In the genomic region with DNA sequence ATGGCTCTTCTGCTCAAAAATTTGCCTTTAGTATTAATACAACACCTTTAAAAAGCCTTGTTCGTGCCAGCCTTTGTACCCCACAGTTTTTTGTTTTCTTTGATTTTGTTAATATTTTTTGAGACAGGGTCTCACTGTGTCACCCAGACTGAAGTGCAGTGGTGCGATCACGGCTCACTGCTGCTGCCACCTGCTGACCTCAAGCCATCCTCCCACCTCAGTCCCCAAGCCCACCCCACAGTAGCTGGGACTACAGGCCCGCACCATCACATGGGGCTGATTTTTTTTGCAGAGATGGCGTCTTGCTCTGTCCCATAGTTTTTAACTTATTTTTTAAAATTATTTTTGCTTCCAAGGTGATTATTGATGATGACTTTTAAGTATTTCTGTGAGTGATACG, we compare ENCODE assay signal across 10 cellular contexts.
DNase-seq lines count a peak whose midpoint lies in the region; ATAC-seq and TF ChIP-seq lines count a peak whose summit lies in the region.
"Had no signal": no experiment of that assay in that cellular context is flagged by ENCODE, and none has a peak within 500 bp of the region (broad histone marks: within the 10 kb centered on the region; RNA-seq: fewer than 3 reads in every experiment).

No MANE protein-coding gene starts in this region.

- ATAC-seq in DND-41 (ENCODE audit: insufficient read depth, low read depth) (peak; percentile 67; the same call in 2 of the 3 replicates), HG02885 (IDR thresholded peaks at IDR 0.05; ENCODE audit: poor library complexity, unreplicated experiment) (peak; percentile 72), GM19023 (IDR thresholded peaks at IDR 0.05; ENCODE audit: unreplicated experiment) (no peak), GM18511 (IDR thresholded peaks at IDR 0.05; ENCODE audit: unreplicated experiment) (no peak), left lung (no peak)

- in situ Hi-C loops in astrocyte of the spinal cord (cut with HindIII; ENCODE audit: low sequenced_read_pairs): no loop called here

- H3K9me3 ChIP-seq in DND-41 (ENCODE audit: insufficient read depth, low read length, severe bottlenecking) (no peaks in the 10 kb centered on the region), left lung (no peaks in the 10 kb centered on the region), Peyer's patch (no peaks in the 10 kb centered on the region)

- TF ChIP-seq CTCF in DND-41 (IDR thresholded peaks at IDR 0.05; ENCODE audit: borderline replicate concordance, extremely low read depth, low read length, poor library complexity, severe bottlenecking) (peak; percentile 39), astrocyte of the spinal cord (IDR thresholded peaks at IDR 0.05; ENCODE audit: low read depth, low read length) (peak; percentile 22), left lung (IDR thresholded peaks at IDR 0.05) (peak in 1 of 2 donors; percentile 10), Peyer's patch (IDR thresholded peaks at IDR 0.05) (no peak)

- no peaks in the 10 kb centered on the region for H3K4me1 ChIP-seq in DND-41 (ENCODE audit: insufficient read depth, low read length)
- no peaks in the 10 kb centered on the region for H3K4me1 ChIP-seq in left lung
- no peaks in the 10 kb centered on the region for H3K4me1 ChIP-seq in Peyer's patch

- H3K27ac ChIP-seq in DND-41 (ENCODE audit: low read length) (no peak overlapping the region), left lung (no peak overlapping the region), Peyer's patch (no peak overlapping the region)

- no peak overlapping the region for H2AFZ ChIP-seq in DND-41 (ENCODE audit: low read depth, low read length)

- H3K36me3 ChIP-seq in DND-41 (ENCODE audit: insufficient read depth, low read length) (no peaks in the 10 kb centered on the region), left lung (no peaks in the 10 kb centered on the region), Peyer's patch (no peaks in the 10 kb centered on the region)

- H3K27me3 ChIP-seq in DND-41 (ENCODE audit: insufficient read depth, low read length, poor library complexity): no peaks in the 10 kb centered on the region
- no peaks in the 10 kb centered on the region for H3K27me3 ChIP-seq in left lung
- no peaks in the 10 kb centered on the region for H3K27me3 ChIP-seq in Peyer's patch

- no peaks in the 10 kb centered on the region for H4K20me1 ChIP-seq in DND-41 (ENCODE audit: insufficient read depth, low read length)

- intact Hi-C loops in left lung (cut with DNase I): no loop called here

- no peaks in the 10 kb centered on the region for H3K79me2 ChIP-seq in DND-41 (ENCODE audit: insufficient read depth, low read length)

- H3K4me3 ChIP-seq in DND-41 (ENCODE audit: low read depth in 1 of 2, low read length in 2 of 2) (no peak overlapping the region), astrocyte of the spinal cord (ENCODE audit: low read depth, low read length) (no peak overlapping the region), left lung (no peak overlapping the region), Peyer's patch (no peak overlapping the region)

- H3K4me2 ChIP-seq in DND-41 (ENCODE audit: insufficient read depth, low read length): no peak overlapping the region

- TF ChIP-seq POLR2A in Peyer's patch (IDR thresholded peaks at IDR 0.05): no peak

- H3K9ac ChIP-seq in DND-41 (ENCODE audit: low read depth, low read length): no peak overlapping the region

- DNase-seq in DND-41 (peak; percentile 7), astrocyte of the spinal cord (ENCODE audit: low read depth, low spot score) (no peak), left kidney (ENCODE audit: low read depth, low spot score) (peak; percentile 39), left lung (no peak), Peyer's patch (no peak)
- DNase-seq: activated effector memory CD4-positive, alpha-beta T cell treated with anti-CD3 and anti-CD28 coated beads, Interleukin-2, amount 50 U/mL, for 16 hours; mammary epithelial cell had no signal

Comparison
In these comparisons a context has a peak if more than half of its experiments do, and no peak if none do; other contexts are left out.
1. ATAC-seq: peak in DND-41 (single experiment) and HG02885 (single experiment); none in GM19023 (single experiment), GM18511 (single experiment) and left lung (single experiment).
2. DNase-seq: peak in DND-41 (single experiment) and left kidney (single experiment); none in astrocyte of the spinal cord (single experiment), left lung (0 of 2) and Peyer's patch (0 of 3).
3. CTCF ChIP-seq: peak in DND-41 (single experiment) and astrocyte of the spinal cord (single experiment); none in Peyer's patch (0 of 6).